In genomic region chr1:170096806-170097340, GRCh38 we compare ENCODE assay signal across 25 cellular contexts. TPM values are rescaled to one million over a fixed set of nuclear protein-coding genes. Genes with fewer than 3 reads are reported as not detected.
DNase-seq lines count a peak whose midpoint lies in the region; ATAC-seq and TF ChIP-seq lines count a peak whose summit lies in the region.
"Had no signal": no experiment of that assay in that cellular context is flagged by ENCODE, and none has a peak within 500 bp of the region (broad histone marks: within the 10 kb centered on the region; RNA-seq: fewer than 3 reads in every experiment).

No MANE protein-coding gene starts in this region.

- no peak for ATAC-seq in GM19452 (IDR thresholded peaks at IDR 0.05; ENCODE audit: unreplicated experiment)
- no peak for ATAC-seq in HG03045 (IDR thresholded peaks at IDR 0.05; ENCODE audit: unreplicated experiment)
- ATAC-seq in HG03095 (IDR thresholded peaks at IDR 0.05; ENCODE audit: unreplicated experiment), result no peak
- ATAC-seq: GM12878, GM23338, HCT116 had no signal

- H4K20me1 ChIP-seq in smooth muscle cell (ENCODE audit: low read depth), result no peaks in the 10 kb centered on the region

- H3K4me3 ChIP-seq in HEK293 (ENCODE audit: low read depth, low read length), result no peak overlapping the region
- H3K4me3 ChIP-seq in endodermal cell (ENCODE audit: low read length), result peak overlapping the region; percentile 61
- peak overlapping the region; percentile 36 for H3K4me3 ChIP-seq in smooth muscle cell
- H3K4me3 ChIP-seq: GM12878, GM23338 had no signal

- peaks cover 10% of the 10 kb centered on the region for H3F3A ChIP-seq in smooth muscle cell (ENCODE audit: low read depth)

- POLR2A ChIA-PET in HEK293 (lab: Yijun Ruan, JAX), result no interaction called here

- no peaks in the 10 kb centered on the region for H3K9me3 ChIP-seq in HEK293 (ENCODE audit: control insufficient read depth, insufficient read depth, low read depth, low read length)
- no peaks in the 10 kb centered on the region for H3K9me3 ChIP-seq in endodermal cell (ENCODE audit: control insufficient read depth, low read length)
- no peaks in the 10 kb centered on the region for H3K9me3 ChIP-seq in smooth muscle cell (replicated peaks; ENCODE audit: low read depth)

- DNase-seq in NCI-H82 treated with DMSO at 0.1 percent for 48 hours (lab: John Stamatoyannopoulos, UW; ENCODE audit: unreplicated experiment), result peak; percentile 85
- DNase-seq in endodermal cell, result no peak
- DNase-seq in smooth muscle cell (lab: John Stamatoyannopoulos, UW; ENCODE audit: unreplicated experiment), result no peak
- DNase-seq: C1 segment of cervical spinal cord; CD8-positive, alpha-beta memory T cell; DMS53; EL; IMR-90; Kasumi-1; MM.1S; NCI-H146; NCI-H2029 treated with DMSO at 0.1 percent for 48 hours; NCI-H2171; NCI-H446; OCI-M1; RPMI8226; SHP77 treated with DMSO at 0.1 percent for 48 hours had no signal

- no peaks in the 10 kb centered on the region for H3K36me3 Mint-ChIP-seq in endodermal cell (ENCODE audit: low read depth)

- H3K27me3 Mint-ChIP-seq in endodermal cell (ENCODE audit: insufficient read depth), result no peaks in the 10 kb centered on the region

- peaks cover 8% of the 10 kb centered on the region for H3K9me3 Mint-ChIP-seq in endodermal cell

- TF ChIP-seq CTCF in HEK293 (tag by site-specific recombination; IDR thresholded peaks at IDR 0.05) (no peak), endodermal cell (conservative IDR thresholded peaks at IDR 0.05) (no peak), smooth muscle cell (IDR thresholded peaks at IDR 0.05; ENCODE audit: borderline replicate concordance, insufficient read depth, poor library complexity, severe bottlenecking) (no peak)

- no peaks in the 10 kb centered on the region for H3K27me3 ChIP-seq in endodermal cell (ENCODE audit: control insufficient read depth, insufficient read depth, low read length, poor library complexity, severe bottlenecking)
- H3K27me3 ChIP-seq in smooth muscle cell (ENCODE audit: low read depth), result no peaks in the 10 kb centered on the region

- H3K9ac ChIP-seq in endodermal cell (ENCODE audit: extremely low read depth, low read length, poor library complexity, severe bottlenecking) (no peak overlapping the region), smooth muscle cell (ENCODE audit: low read depth) (no peak overlapping the region)

- peak overlapping the region; percentile 4 for H3K4me3 Mint-ChIP-seq in endodermal cell
- H3K4me3 Mint-ChIP-seq: CD8-positive, alpha-beta memory T cell; GM23338 had no signal

- no peaks in the 10 kb centered on the region for H3K79me2 ChIP-seq in smooth muscle cell (ENCODE audit: low read depth)

- H3K4me1 ChIP-seq in HEK293 (ENCODE audit: control insufficient read depth, insufficient read depth, low read length), result peaks cover 22% of the 10 kb centered on the region
- H3K4me1 ChIP-seq in endodermal cell (ENCODE audit: control insufficient read depth, insufficient read depth, low read length), result peaks cover 6% of the 10 kb centered on the region
- peaks cover 24% of the 10 kb centered on the region for H3K4me1 ChIP-seq in smooth muscle cell (ENCODE audit: low read depth)

- H3K27ac Mint-ChIP-seq in endodermal cell, result no peak overlapping the region
- H3K27ac Mint-ChIP-seq: CD8-positive, alpha-beta memory T cell; GM23338 had no signal

- peaks cover 17% of the 10 kb centered on the region for H3K4me1 Mint-ChIP-seq in endodermal cell
- H3K4me1 Mint-ChIP-seq: CD8-positive, alpha-beta memory T cell had no signal

- CTCF ChIA-PET in HEK293 (lab: Yijun Ruan, JAX), result no interaction called here

- peak overlapping the region; percentile 34 for H2AFZ ChIP-seq in smooth muscle cell (ENCODE audit: low read depth)

- H3K27ac ChIP-seq in HEK293 (ENCODE audit: extremely low read depth, low read depth, low read length), result no peak overlapping the region
- no peak overlapping the region for H3K27ac ChIP-seq in endodermal cell (ENCODE audit: low read depth, low read length)
- H3K27ac ChIP-seq in smooth muscle cell (ENCODE audit: low read depth), result peak overlapping the region; percentile 78

- WGBS in endodermal cell (ENCODE audit: insufficient coverage in 1 of 2, insufficient read length in 1 of 2), 2 experiments, result 85 to 93% methylated on average over 3 to 4 of the region's 4 CpGs
- 6% methylated on average over 4 of the region's 4 CpGs for WGBS in smooth muscle cell (ENCODE audit: low lambda C conversion rate)

- no peaks in the 10 kb centered on the region for H3K36me3 ChIP-seq in HEK293 (ENCODE audit: control insufficient read depth in 2 of 2, insufficient read depth in 1 of 2, low read length in 2 of 2)
- no peaks in the 10 kb centered on the region for H3K36me3 ChIP-seq in endodermal cell (ENCODE audit: control insufficient read depth, insufficient read depth, low read length)
- H3K36me3 ChIP-seq in smooth muscle cell (ENCODE audit: low read depth), result no peaks in the 10 kb centered on the region

- H3K4me2 ChIP-seq in smooth muscle cell, result peak overlapping the region; percentile 79
- H3K4me2 ChIP-seq: GM23338 had no signal

TF ChIP-seq in HEK293, 187 proteins besides CTCF, POLR2A, EP300 and RAD21:
- TF ChIP-seq PRDM6 (tag by site-specific recombination; IDR thresholded peaks at IDR 0.05), result 0 out of 2 replicates have a peak, but pooled peaks have one; percentile 19
- no peak for TF ChIP-seq ZNF146 (tag by site-specific recombination; IDR thresholded peaks at IDR 0.05)

RNA-seq across cellular contexts. Expression of gene KIFAP3, which starts 22.4 kb away (rescaled TPM):
- total RNA-seq in endodermal cell (10 to 100 TPM in 1 of 2 donors, 1 to 10 TPM in 1; 8.9 to 14.5 TPM), smooth muscle cell (55.3 and 56.0 TPM in 2 replicates)
- 24.2 TPM for polyA plus RNA-seq in endodermal cell (2013, experiment 1 of 2)
- polyA plus RNA-seq in endodermal cell (2013, experiment 2 of 2), result 25.8 TPM
- polyA plus RNA-seq in smooth muscle cell, result 29.3 and 37.1 TPM in 2 replicates

RNA-seq across cellular contexts. Expression of gene NTMT2, which starts 48.9 kb away (rescaled TPM):
- total RNA-seq in endodermal cell (1 to 10 TPM in 1 of 2 donors, not detected in 1; 1.2 TPM), smooth muscle cell (not detected in 2 replicates)
- polyA plus RNA-seq in endodermal cell (2013, experiment 1 of 2), result 0.50 TPM
- polyA plus RNA-seq in endodermal cell (2013, experiment 2 of 2), result 0.46 TPM
- polyA plus RNA-seq in smooth muscle cell, result 0.21 and 0.69 TPM in 2 replicates
- total RNA-seq: CD8-positive, alpha-beta memory T cell; GM12878; GM23338; HT1080; IMR-90 had no signal
- polyA plus RNA-seq: CD8-positive, alpha-beta memory T cell; GM12878; IMR-90 had no signal
